In the genomic region with DNA sequence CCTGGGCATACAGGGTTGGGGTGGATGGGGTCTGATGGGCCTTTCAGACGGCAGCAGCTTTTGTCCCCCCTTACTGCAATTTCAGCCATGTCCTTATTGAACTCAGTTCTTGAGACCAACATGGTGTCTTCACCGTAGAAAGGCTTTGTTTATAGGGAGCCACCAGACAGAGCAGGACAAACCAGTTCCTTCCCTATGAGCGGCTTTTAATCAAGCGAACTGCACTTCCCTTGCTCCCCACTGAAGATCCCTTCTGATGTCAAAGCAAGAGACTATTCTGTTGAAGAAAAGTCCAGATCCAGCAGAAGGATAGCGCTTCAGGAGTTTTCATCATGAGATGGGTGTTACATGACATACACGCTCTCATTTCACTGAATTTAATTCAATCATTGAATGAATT, we compare ENCODE assay signal across 13 cellular contexts.
DNase-seq lines count a peak whose midpoint lies in the region; ATAC-seq and TF ChIP-seq lines count a peak whose summit lies in the region.
"Had no signal": no experiment of that assay in that cellular context is flagged by ENCODE, and none has a peak within 500 bp of the region (broad histone marks: within the 10 kb centered on the region; RNA-seq: fewer than 3 reads in every experiment).

No MANE protein-coding gene starts in this region.

- ATAC-seq in naive thymus-derived CD4-positive, alpha-beta T cell, result no peak
- no peak for ATAC-seq in omental fat pad (ENCODE audit: low FRiP score)
- ATAC-seq: HepG2 had no signal

- peaks cover 68% of the 10 kb centered on the region for H3K4me1 ChIP-seq in suprapubic skin
- peaks cover 0 to 3% of the 10 kb centered on the region in 2 donors for H3K4me1 ChIP-seq in naive thymus-derived CD4-positive, alpha-beta T cell (ENCODE audit: control insufficient read depth in 2 of 2, insufficient read depth in 2 of 2, low read length in 2 of 2)
- H3K4me1 ChIP-seq: HAP-1 had no signal

- CTCF ChIA-PET in naive thymus-derived CD4-positive, alpha-beta T cell (lab: Charles Lee), result no interaction called here

- WGBS in suprapubic skin, result 84% methylated on average over 6 of the region's 6 CpGs

- intact Hi-C loops in dendritic cell treated with granulocyte-macrophage colony-stimulating factor and Interleukin-4, amounts not matched to agents 40 ng/mL and 50 ng/mL, for 4 days (cut with micrococcal nuclease), result no loop called here
- intact Hi-C loops in naive thymus-derived CD4-positive, alpha-beta T cell (cut with micrococcal nuclease), result no loop called here

- no peaks in the 10 kb centered on the region for H3K9me3 Mint-ChIP-seq in dendritic cell treated with granulocyte-macrophage colony-stimulating factor and Interleukin-4, amounts not matched to agents 40 ng/mL and 50 ng/mL, for 4 days
- H3K9me3 Mint-ChIP-seq in naive thymus-derived CD4-positive, alpha-beta T cell, result peaks cover 0 to 4% (median 0%) of the 10 kb centered on the region in 11 donors

- peaks cover 69% of the 10 kb centered on the region for H3K4me1 Mint-ChIP-seq in dendritic cell treated with granulocyte-macrophage colony-stimulating factor and Interleukin-4, amounts not matched to agents 40 ng/mL and 50 ng/mL, for 4 days (ENCODE audit: low read depth)
- peaks cover 5 to 27% (median 17%) of the 10 kb centered on the region in 7 donors for H3K4me1 Mint-ChIP-seq in naive thymus-derived CD4-positive, alpha-beta T cell

- POLR2A ChIA-PET in naive thymus-derived CD4-positive, alpha-beta T cell (lab: Charles Lee), result no interaction called here

- no peaks in the 10 kb centered on the region for H3K9me3 ChIP-seq in suprapubic skin
- H3K9me3 ChIP-seq in naive thymus-derived CD4-positive, alpha-beta T cell (ENCODE audit: control insufficient read depth in 2 of 3, low read length in 3 of 3), result no peaks in the 10 kb centered on the region
- H3K9me3 ChIP-seq: HAP-1 had no signal

- peak overlapping the region; percentile 43 for H3K27ac ChIP-seq in suprapubic skin
- no peak overlapping the region for H3K27ac ChIP-seq in naive thymus-derived CD4-positive, alpha-beta T cell (ENCODE audit: low read depth, low read length)

- peak overlapping the region; percentile 66 for H3K4me3 Mint-ChIP-seq in dendritic cell treated with granulocyte-macrophage colony-stimulating factor and Interleukin-4, amounts not matched to agents 40 ng/mL and 50 ng/mL, for 4 days
- H3K4me3 Mint-ChIP-seq in naive thymus-derived CD4-positive, alpha-beta T cell, result no peak overlapping the region
- H3K4me3 Mint-ChIP-seq: B cell; CD4-positive, alpha-beta memory T cell had no signal

- no peaks in the 10 kb centered on the region for H3K27me3 ChIP-seq in suprapubic skin
- H3K27me3 ChIP-seq in naive thymus-derived CD4-positive, alpha-beta T cell (ENCODE audit: control insufficient read depth in 2 of 2, insufficient read depth in 2 of 2, low read length in 2 of 2), result no peaks in the 10 kb centered on the region

- TF ChIP-seq POLR2A in suprapubic skin (IDR thresholded peaks at IDR 0.05), result no peak

- no peak for TF ChIP-seq EP300 in suprapubic skin (IDR thresholded peaks at IDR 0.05)

- no peak overlapping the region for H3K4me3 ChIP-seq in suprapubic skin
- no peak overlapping the region for H3K4me3 ChIP-seq in naive thymus-derived CD4-positive, alpha-beta T cell (ENCODE audit: low read length)
- H3K4me3 ChIP-seq: HAP-1 had no signal

- TF ChIP-seq CTCF in suprapubic skin (IDR thresholded peaks at IDR 0.05), result no peak
- no peak for TF ChIP-seq CTCF in omental fat pad (IDR thresholded peaks at IDR 0.05)

- no peaks in the 10 kb centered on the region for H3K36me3 Mint-ChIP-seq in dendritic cell treated with granulocyte-macrophage colony-stimulating factor and Interleukin-4, amounts not matched to agents 40 ng/mL and 50 ng/mL, for 4 days (ENCODE audit: low read depth)
- H3K36me3 Mint-ChIP-seq in naive thymus-derived CD4-positive, alpha-beta T cell, result no peaks in the 10 kb centered on the region

- DNase-seq in ELF-1 (ENCODE audit: low read depth, low spot score) (peak; percentile 62), NCI-H146 (lab: John Stamatoyannopoulos, UW) (peak; percentile 28), suprapubic skin (ENCODE audit: low spot score in 2 of 2) (no peak), amygdala (lab: John Stamatoyannopoulos, UW) (no peak), omental fat pad (ENCODE audit: low spot score) (no peak)
- no peak for DNase-seq in naive thymus-derived CD4-positive, alpha-beta T cell
- DNase-seq: C1 segment of cervical spinal cord; CD4-positive, alpha-beta memory T cell; GDM1 had no signal

- H3K27me3 Mint-ChIP-seq in dendritic cell treated with granulocyte-macrophage colony-stimulating factor and Interleukin-4, amounts not matched to agents 40 ng/mL and 50 ng/mL, for 4 days, result no peaks in the 10 kb centered on the region
- H3K27me3 Mint-ChIP-seq in naive thymus-derived CD4-positive, alpha-beta T cell, result peaks cover 0 to 6% (median 0%) of the 10 kb centered on the region in 5 donors
- H3K27me3 Mint-ChIP-seq: CD4-positive, alpha-beta memory T cell had no signal

- H3K36me3 ChIP-seq in suprapubic skin, result no peaks in the 10 kb centered on the region
- no peaks in the 10 kb centered on the region for H3K36me3 ChIP-seq in naive thymus-derived CD4-positive, alpha-beta T cell (ENCODE audit: control insufficient read depth in 2 of 3, insufficient read depth in 3 of 3, low read length in 3 of 3)
- H3K36me3 ChIP-seq: HAP-1 had no signal

- peak overlapping the region; percentile 96 for H3K27ac Mint-ChIP-seq in dendritic cell treated with granulocyte-macrophage colony-stimulating factor and Interleukin-4, amounts not matched to agents 40 ng/mL and 50 ng/mL, for 4 days
- no peak overlapping the region for H3K27ac Mint-ChIP-seq in naive thymus-derived CD4-positive, alpha-beta T cell
- H3K27ac Mint-ChIP-seq: B cell had no signal

Comparison
In these comparisons a context has a peak if more than half of its experiments do, and no peak if none do; other contexts are left out.
1. DNase-seq: peak in ELF-1 (single experiment) and NCI-H146 (single experiment); none in suprapubic skin (0 of 2), naive thymus-derived CD4-positive, alpha-beta T cell (0 of 9), amygdala (0 of 56) and omental fat pad (single experiment).